Comparison of ENCODE assay signal across 1 cellular context in the genomic region with DNA sequence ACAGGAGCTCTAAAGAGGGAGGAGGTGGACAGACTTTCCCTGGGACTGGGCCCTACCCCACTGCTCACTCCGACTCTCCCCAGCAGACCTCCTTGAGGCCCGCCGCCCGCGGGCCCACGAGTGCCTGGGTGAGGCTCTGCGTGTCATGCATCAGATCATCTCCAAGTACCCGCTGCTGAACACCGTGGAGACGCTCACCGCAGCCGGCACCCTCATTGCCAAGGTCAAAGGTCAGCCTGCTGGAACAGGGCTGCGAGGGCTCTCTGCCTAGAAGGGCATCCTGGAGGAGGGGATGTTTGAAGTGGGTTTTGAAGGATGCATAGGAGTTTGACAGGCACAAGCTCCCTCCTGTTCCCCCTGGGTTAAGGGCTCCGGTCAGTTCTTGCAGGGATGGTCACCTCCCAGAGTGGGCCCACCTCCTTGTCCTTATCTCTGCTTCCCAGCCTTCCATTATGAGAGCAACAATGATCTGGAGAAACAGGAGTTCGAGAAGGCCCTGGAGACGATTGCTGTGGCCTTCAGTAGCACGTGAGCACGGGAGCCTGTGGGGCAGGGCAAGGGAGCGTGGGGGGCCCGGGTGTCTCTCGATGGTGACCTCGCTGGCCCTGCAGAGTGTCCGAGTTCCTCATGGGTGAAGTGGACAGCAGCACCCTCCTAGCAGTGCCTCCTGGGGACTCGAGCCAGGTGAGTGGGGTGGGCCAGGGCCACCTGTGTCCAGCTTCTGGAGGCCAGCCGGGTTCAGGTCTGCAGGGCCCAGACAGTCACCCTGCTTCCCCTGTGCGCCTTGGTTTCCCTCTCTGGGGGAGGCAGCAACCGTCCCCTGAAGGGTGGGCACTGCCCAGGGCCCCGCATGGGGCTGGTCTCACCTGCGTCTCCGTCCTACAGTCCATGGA.
TF ChIP-seq lines count a peak whose summit lies in the region.

No MANE protein-coding gene starts in this region.

TF ChIP-seq in K562, 482 proteins besides CTCF, POLR2A, EP300 and RAD21 (continued from another document and continues in another):
- TF ChIP-seq U2AF1 (optimal IDR thresholded peaks at IDR 0.05; ENCODE audit: low read depth, low read length) = no peak
- TF ChIP-seq MYBL2 (IDR thresholded peaks at IDR 0.05; ENCODE audit: low read depth) = no peak
- TF ChIP-seq MYBL2 (CRISPR knock-in tag; IDR thresholded peaks at IDR 0.05; ENCODE audit: borderline replicate concordance) = no peak
- TF ChIP-seq PHF20 (IDR thresholded peaks at IDR 0.05; ENCODE audit: partially characterized antibody) = no peak
- no peak for TF ChIP-seq HIVEP1 (CRISPR knock-in tag; IDR thresholded peaks at IDR 0.05)
- no peak for TF ChIP-seq FIP1L1 (IDR thresholded peaks at IDR 0.05; ENCODE audit: low read depth, low read length, poor library complexity, severe bottlenecking)
- TF ChIP-seq, protein P1, sequence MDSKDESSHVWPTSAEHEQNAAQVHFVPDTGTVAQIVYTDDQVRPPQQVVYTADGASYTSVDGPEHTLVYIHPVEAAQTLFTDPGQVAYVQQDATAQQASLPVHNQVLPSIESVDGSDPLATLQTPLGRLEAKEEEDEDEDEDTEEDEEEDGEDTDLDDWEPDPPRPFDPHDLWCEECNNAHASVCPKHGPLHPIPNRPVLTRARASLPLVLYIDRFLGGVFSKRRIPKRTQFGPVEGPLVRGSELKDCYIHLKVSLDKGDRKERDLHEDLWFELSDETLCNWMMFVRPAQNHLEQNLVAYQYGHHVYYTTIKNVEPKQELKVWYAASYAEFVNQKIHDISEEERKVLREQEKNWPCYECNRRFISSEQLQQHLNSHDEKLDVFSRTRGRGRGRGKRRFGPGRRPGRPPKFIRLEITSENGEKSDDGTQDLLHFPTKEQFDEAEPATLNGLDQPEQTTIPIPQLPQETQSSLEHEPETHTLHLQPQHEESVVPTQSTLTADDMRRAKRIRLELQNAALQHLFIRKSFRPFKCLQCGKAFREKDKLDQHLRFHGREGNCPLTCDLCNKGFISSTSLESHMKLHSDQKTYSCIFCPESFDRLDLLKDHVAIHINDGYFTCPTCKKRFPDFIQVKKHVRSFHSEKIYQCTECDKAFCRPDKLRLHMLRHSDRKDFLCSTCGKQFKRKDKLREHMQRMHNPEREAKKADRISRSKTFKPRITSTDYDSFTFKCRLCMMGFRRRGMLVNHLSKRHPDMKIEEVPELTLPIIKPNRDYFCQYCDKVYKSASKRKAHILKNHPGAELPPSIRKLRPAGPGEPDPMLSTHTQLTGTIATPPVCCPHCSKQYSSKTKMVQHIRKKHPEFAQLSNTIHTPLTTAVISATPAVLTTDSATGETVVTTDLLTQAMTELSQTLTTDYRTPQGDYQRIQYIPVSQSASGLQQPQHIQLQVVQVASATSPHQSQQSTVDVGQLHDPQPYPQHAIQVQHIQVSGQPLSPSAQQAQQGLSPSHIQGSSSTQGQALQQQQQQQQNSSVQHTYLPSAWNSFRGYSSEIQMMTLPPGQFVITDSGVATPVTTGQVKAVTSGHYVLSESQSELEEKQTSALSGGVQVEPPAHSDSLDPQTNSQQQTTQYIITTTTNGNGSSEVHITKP (IDR thresholded peaks at IDR 0.05; ENCODE audit: partially characterized antibody) = no peak
- no peak for TF ChIP-seq NCOA2 (IDR thresholded peaks at IDR 0.05; ENCODE audit: partially characterized antibody in 2 of 2)
- TF ChIP-seq SOX6 (IDR thresholded peaks at IDR 0.05) = peak; percentile 94
- TF ChIP-seq TEAD2 (tag; IDR thresholded peaks at IDR 0.05) = no peak
- TF ChIP-seq, protein P2, sequence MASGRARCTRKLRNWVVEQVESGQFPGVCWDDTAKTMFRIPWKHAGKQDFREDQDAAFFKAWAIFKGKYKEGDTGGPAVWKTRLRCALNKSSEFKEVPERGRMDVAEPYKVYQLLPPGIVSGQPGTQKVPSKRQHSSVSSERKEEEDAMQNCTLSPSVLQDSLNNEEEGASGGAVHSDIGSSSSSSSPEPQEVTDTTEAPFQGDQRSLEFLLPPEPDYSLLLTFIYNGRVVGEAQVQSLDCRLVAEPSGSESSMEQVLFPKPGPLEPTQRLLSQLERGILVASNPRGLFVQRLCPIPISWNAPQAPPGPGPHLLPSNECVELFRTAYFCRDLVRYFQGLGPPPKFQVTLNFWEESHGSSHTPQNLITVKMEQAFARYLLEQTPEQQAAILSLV (tag; IDR thresholded peaks at IDR 0.05) = no peak
- TF ChIP-seq MAFK (IDR thresholded peaks at IDR 0.05; ENCODE audit: low read length) = no peak
- TF ChIP-seq SMARCB1 (IDR thresholded peaks at IDR 0.05; ENCODE audit: insufficient read length, low read depth) = no peak
- no peak for TF ChIP-seq ZNF197 (CRISPR knock-in tag; IDR thresholded peaks at IDR 0.05; ENCODE audit: low read depth)
- TF ChIP-seq SP1 (CRISPR knock-in tag; IDR thresholded peaks at IDR 0.05) = peak; percentile 62
- TF ChIP-seq, protein P3, sequence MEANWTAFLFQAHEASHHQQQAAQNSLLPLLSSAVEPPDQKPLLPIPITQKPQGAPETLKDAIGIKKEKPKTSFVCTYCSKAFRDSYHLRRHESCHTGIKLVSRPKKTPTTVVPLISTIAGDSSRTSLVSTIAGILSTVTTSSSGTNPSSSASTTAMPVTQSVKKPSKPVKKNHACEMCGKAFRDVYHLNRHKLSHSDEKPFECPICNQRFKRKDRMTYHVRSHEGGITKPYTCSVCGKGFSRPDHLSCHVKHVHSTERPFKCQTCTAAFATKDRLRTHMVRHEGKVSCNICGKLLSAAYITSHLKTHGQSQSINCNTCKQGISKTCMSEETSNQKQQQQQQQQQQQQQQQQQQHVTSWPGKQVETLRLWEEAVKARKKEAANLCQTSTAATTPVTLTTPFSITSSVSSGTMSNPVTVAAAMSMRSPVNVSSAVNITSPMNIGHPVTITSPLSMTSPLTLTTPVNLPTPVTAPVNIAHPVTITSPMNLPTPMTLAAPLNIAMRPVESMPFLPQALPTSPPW (CRISPR knock-in tag; IDR thresholded peaks at IDR 0.05) = no peak
- no peak for TF ChIP-seq JUNB (CRISPR knock-in tag; conservative IDR thresholded peaks at IDR 0.05)
- TF ChIP-seq RBM14 (IDR thresholded peaks at IDR 0.05; ENCODE audit: borderline replicate concordance, insufficient read depth, low read depth, low read length) = no peak
- TF ChIP-seq, protein P4, sequence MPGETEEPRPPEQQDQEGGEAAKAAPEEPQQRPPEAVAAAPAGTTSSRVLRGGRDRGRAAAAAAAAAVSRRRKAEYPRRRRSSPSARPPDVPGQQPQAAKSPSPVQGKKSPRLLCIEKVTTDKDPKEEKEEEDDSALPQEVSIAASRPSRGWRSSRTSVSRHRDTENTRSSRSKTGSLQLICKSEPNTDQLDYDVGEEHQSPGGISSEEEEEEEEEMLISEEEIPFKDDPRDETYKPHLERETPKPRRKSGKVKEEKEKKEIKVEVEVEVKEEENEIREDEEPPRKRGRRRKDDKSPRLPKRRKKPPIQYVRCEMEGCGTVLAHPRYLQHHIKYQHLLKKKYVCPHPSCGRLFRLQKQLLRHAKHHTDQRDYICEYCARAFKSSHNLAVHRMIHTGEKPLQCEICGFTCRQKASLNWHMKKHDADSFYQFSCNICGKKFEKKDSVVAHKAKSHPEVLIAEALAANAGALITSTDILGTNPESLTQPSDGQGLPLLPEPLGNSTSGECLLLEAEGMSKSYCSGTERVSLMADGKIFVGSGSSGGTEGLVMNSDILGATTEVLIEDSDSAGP (CRISPR knock-in tag; IDR thresholded peaks at IDR 0.05) = 0 out of 2 replicates have a peak, but pooled peaks have one; percentile 15
- TF ChIP-seq RNF2 (IDR thresholded peaks at IDR 0.05) = no peak
- TF ChIP-seq, protein P5, sequence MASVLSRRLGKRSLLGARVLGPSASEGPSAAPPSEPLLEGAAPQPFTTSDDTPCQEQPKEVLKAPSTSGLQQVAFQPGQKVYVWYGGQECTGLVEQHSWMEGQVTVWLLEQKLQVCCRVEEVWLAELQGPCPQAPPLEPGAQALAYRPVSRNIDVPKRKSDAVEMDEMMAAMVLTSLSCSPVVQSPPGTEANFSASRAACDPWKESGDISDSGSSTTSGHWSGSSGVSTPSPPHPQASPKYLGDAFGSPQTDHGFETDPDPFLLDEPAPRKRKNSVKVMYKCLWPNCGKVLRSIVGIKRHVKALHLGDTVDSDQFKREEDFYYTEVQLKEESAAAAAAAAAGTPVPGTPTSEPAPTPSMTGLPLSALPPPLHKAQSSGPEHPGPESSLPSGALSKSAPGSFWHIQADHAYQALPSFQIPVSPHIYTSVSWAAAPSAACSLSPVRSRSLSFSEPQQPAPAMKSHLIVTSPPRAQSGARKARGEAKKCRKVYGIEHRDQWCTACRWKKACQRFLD (CRISPR knock-in tag; IDR thresholded peaks at IDR 0.05) = no peak
- TF ChIP-seq EHMT2 (IDR thresholded peaks at IDR 0.05) = no peak
- no peak for TF ChIP-seq RFX5 (IDR thresholded peaks at IDR 0.05; ENCODE audit: low read depth, low read length)
- no peak for TF ChIP-seq KLF13 (tag; IDR thresholded peaks at IDR 0.05; ENCODE audit: borderline replicate concordance, low read depth)
- TF ChIP-seq ZNF780A (CRISPR knock-in tag; IDR thresholded peaks at IDR 0.05) = no peak
- no peak for TF ChIP-seq ARNT (IDR thresholded peaks at IDR 0.05)
- TF ChIP-seq ZNF507 (tag; conservative IDR thresholded peaks at IDR 0.05) = no peak
- no peak for TF ChIP-seq PRMT5 (CRISPR knock-in tag; IDR thresholded peaks at IDR 0.05)
- TF ChIP-seq ZKSCAN1 (IDR thresholded peaks at IDR 0.05; ENCODE audit: low read depth, low read length) = no peak
- no peak for TF ChIP-seq ZNF3 (CRISPR knock-in tag; IDR thresholded peaks at IDR 0.05)
- no peak for TF ChIP-seq TCFL5 (CRISPR knock-in tag; conservative IDR thresholded peaks at IDR 0.05)
- TF ChIP-seq, protein P6, sequence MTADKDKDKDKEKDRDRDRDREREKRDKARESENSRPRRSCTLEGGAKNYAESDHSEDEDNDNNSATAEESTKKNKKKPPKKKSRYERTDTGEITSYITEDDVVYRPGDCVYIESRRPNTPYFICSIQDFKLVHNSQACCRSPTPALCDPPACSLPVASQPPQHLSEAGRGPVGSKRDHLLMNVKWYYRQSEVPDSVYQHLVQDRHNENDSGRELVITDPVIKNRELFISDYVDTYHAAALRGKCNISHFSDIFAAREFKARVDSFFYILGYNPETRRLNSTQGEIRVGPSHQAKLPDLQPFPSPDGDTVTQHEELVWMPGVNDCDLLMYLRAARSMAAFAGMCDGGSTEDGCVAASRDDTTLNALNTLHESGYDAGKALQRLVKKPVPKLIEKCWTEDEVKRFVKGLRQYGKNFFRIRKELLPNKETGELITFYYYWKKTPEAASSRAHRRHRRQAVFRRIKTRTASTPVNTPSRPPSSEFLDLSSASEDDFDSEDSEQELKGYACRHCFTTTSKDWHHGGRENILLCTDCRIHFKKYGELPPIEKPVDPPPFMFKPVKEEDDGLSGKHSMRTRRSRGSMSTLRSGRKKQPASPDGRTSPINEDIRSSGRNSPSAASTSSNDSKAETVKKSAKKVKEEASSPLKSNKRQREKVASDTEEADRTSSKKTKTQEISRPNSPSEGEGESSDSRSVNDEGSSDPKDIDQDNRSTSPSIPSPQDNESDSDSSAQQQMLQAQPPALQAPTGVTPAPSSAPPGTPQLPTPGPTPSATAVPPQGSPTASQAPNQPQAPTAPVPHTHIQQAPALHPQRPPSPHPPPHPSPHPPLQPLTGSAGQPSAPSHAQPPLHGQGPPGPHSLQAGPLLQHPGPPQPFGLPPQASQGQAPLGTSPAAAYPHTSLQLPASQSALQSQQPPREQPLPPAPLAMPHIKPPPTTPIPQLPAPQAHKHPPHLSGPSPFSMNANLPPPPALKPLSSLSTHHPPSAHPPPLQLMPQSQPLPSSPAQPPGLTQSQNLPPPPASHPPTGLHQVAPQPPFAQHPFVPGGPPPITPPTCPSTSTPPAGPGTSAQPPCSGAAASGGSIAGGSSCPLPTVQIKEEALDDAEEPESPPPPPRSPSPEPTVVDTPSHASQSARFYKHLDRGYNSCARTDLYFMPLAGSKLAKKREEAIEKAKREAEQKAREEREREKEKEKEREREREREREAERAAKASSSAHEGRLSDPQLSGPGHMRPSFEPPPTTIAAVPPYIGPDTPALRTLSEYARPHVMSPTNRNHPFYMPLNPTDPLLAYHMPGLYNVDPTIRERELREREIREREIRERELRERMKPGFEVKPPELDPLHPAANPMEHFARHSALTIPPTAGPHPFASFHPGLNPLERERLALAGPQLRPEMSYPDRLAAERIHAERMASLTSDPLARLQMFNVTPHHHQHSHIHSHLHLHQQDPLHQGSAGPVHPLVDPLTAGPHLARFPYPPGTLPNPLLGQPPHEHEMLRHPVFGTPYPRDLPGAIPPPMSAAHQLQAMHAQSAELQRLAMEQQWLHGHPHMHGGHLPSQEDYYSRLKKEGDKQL (CRISPR knock-in tag; IDR thresholded peaks at IDR 0.05; ENCODE audit: borderline replicate concordance) = no peak
- TF ChIP-seq ZNF583 (CRISPR knock-in tag; IDR thresholded peaks at IDR 0.05) = no peak
- TF ChIP-seq SRSF3 (IDR thresholded peaks at IDR 0.05; ENCODE audit: insufficient read depth, low read length) = no peak
- TF ChIP-seq, protein P7, sequence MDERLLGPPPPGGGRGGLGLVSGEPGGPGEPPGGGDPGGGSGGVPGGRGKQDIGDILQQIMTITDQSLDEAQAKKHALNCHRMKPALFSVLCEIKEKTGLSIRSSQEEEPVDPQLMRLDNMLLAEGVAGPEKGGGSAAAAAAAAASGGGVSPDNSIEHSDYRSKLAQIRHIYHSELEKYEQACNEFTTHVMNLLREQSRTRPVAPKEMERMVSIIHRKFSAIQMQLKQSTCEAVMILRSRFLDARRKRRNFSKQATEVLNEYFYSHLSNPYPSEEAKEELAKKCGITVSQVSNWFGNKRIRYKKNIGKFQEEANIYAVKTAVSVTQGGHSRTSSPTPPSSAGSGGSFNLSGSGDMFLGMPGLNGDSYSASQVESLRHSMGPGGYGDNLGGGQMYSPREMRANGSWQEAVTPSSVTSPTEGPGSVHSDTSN (CRISPR knock-in tag; IDR thresholded peaks at IDR 0.05; ENCODE audit: low read depth) = no peak
- TF ChIP-seq, protein P7 (tag; conservative IDR thresholded peaks at IDR 0.05; ENCODE audit: low read depth) = no peak
- TF ChIP-seq L3MBTL2 (IDR thresholded peaks at IDR 0.05) = peak; percentile 75
- no peak for TF ChIP-seq ZNF408 (CRISPR knock-in tag; IDR thresholded peaks at IDR 0.05; ENCODE audit: low read depth)
- TF ChIP-seq ZNF436 (CRISPR knock-in tag; IDR thresholded peaks at IDR 0.05) = no peak
- TF ChIP-seq, protein P8, sequence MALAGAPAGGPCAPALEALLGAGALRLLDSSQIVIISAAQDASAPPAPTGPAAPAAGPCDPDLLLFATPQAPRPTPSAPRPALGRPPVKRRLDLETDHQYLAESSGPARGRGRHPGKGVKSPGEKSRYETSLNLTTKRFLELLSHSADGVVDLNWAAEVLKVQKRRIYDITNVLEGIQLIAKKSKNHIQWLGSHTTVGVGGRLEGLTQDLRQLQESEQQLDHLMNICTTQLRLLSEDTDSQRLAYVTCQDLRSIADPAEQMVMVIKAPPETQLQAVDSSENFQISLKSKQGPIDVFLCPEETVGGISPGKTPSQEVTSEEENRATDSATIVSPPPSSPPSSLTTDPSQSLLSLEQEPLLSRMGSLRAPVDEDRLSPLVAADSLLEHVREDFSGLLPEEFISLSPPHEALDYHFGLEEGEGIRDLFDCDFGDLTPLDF (CRISPR knock-in tag; IDR thresholded peaks at IDR 0.05) = no peak
- TF ChIP-seq SRSF1 (IDR thresholded peaks at IDR 0.05; ENCODE audit: low read depth, low read length) = no peak
